Comparison of ENCODE assay signal across 8 cellular contexts in genomic region chr22:39174498-39175120, GRCh38. TPM values are rescaled to one million over a fixed set of nuclear protein-coding genes. Genes with fewer than 3 reads are reported as not detected.
A peak's percentile ranks its signal among the peaks of the same experiment; 100 is the strongest.
DNase-seq lines count a peak whose midpoint lies in the region; ATAC-seq, FAIRE-seq and TF ChIP-seq lines count a peak whose summit lies in the region.

No MANE protein-coding gene starts in this region.

- ATAC-seq in gastroesophageal sphincter, result peak; percentile 64
- ATAC-seq in GM18498 (IDR thresholded peaks at IDR 0.05; ENCODE audit: unreplicated experiment), result no peak
- ATAC-seq in GM19035 (IDR thresholded peaks at IDR 0.05; ENCODE audit: unreplicated experiment), result no peak

- intact Hi-C loops in tibial artery (cut with DNase I; ENCODE audit: low total_unique reads), result loop anchor here (10.0 kb wide), 1 partner anchor 340 kb away; no protein-coding TSS in a partner anchor

- H3K9me3 ChIP-seq in gastroesophageal sphincter, result no peaks in the 10 kb centered on the region
- no peaks in the 10 kb centered on the region for H3K9me3 ChIP-seq in tibial artery

- WGBS in gastroesophageal sphincter (ENCODE audit: low coverage in 1 of 2), 2 donors, result 8% methylated on average over 4 of the region's 17 CpGs; no CpG with 5 or more reads in 1 of the 2 donors

- H3K27ac ChIP-seq in gastroesophageal sphincter, result peak overlapping the region in 3 of 4 donors; percentile 75 to 79 (median 78)
- peak overlapping the region; percentile 39 to 63 for H3K27ac ChIP-seq in tibial artery

- H3K4me3 ChIP-seq in gastroesophageal sphincter, result no peak overlapping the region
- peak overlapping the region in 1 of 2 donors; percentile 18 for H3K4me3 ChIP-seq in tibial artery

- H3K27me3 ChIP-seq in gastroesophageal sphincter, result no peaks in the 10 kb centered on the region
- H3K27me3 ChIP-seq in tibial artery, result no peaks in the 10 kb centered on the region

- DNase-seq in activated naive CD4-positive, alpha-beta T cell (lab: John Stamatoyannopoulos, UW), result peak in 3 of 4 experiments; percentile 18 to 73 (median 66)
- DNase-seq in non-pigmented ciliary epithelial cell (ENCODE audit: low read depth) (peak; percentile 51), tibial artery (peak; percentile 76 to 79)

- H3K36me3 ChIP-seq in gastroesophageal sphincter, result no peaks in the 10 kb centered on the region
- no peaks in the 10 kb centered on the region for H3K36me3 ChIP-seq in tibial artery

- FAIRE-seq in G401.6 (lab: Jason Lieb, UNC), result peak; percentile 97

- TF ChIP-seq CTCF in gastroesophageal sphincter (IDR thresholded peaks at IDR 0.05) (no peak), tibial artery (IDR thresholded peaks at IDR 0.05) (no peak)

- no peak for TF ChIP-seq EP300 in gastroesophageal sphincter (IDR thresholded peaks at IDR 0.05)

- TF ChIP-seq POLR2A in gastroesophageal sphincter (IDR thresholded peaks at IDR 0.05), result no peak

- H3K4me1 ChIP-seq in gastroesophageal sphincter (peaks cover 3 to 83% (median 62%) of the 10 kb centered on the region in 3 donors), tibial artery (peaks cover 10 to 46% (median 41%) of the 10 kb centered on the region in 4 donors)

TF ChIP-seq in PFSK-1, 5 proteins besides CTCF, POLR2A, EP300 and RAD21:
- TF ChIP-seq SIN3A (IDR thresholded peaks at IDR 0.05; ENCODE audit: borderline replicate concordance, insufficient read depth, low read length) (no peak), REST (IDR thresholded peaks at IDR 0.05; ENCODE audit: insufficient read depth in 1 of 2, low read depth in 2 of 2, low read length in 2 of 2) (no peak), FOXP2 (optimal IDR thresholded peaks at IDR 0.05; ENCODE audit: borderline replicate concordance, extremely low read depth, extremely low read length, insufficient read depth) (peak; percentile 100)
TF ChIP-seq in PFSK-1: peak in this region for 1.

RNA-seq across cellular contexts. Expression of gene CBX7, which starts 22.1 kb away (rescaled TPM):
- 4.5 TPM for polyA plus RNA-seq in PFSK-1 (2012; ENCODE audit: insufficient read length, low read depth)
- total RNA-seq in gastroesophageal sphincter, result 100 to 1,000 TPM; 102 to 223 (median 171) TPM
